ENCODE assay signal across 15 cellular contexts in genomic region chr15:60508442-60508841, GRCh38. TPM values are rescaled to one million over a fixed set of nuclear protein-coding genes. Genes with fewer than 3 reads are reported as not detected.
DNase-seq lines count a peak whose midpoint lies in the region; ATAC-seq and TF ChIP-seq lines count a peak whose summit lies in the region.
"Had no signal": no experiment of that assay in that cellular context is flagged by ENCODE, and none has a peak within 500 bp of the region (broad histone marks: within the 10 kb centered on the region; RNA-seq: fewer than 3 reads in every experiment).

No MANE protein-coding gene starts in this region.

- H3K4me2 ChIP-seq in KMS-11: peak overlapping the region; percentile 50
- H3K4me2 ChIP-seq: BLaER1 treated with 17β-estradiol and CSF1 and Interleukin-3, amounts not matched to agents 10 nM and 100 nM had no signal

- H3K4me3 ChIP-seq in KMS-11 (IDR thresholded peaks at IDR 0.05; ENCODE audit: insufficient read depth, low read depth, low read length): no peak overlapping the region
- H3K4me3 ChIP-seq: BLaER1 treated with 17β-estradiol and CSF1 and Interleukin-3, amounts not matched to agents 10 nM and 100 nM; left ventricle myocardium inferior; stomach had no signal

- H3K36me3 Mint-ChIP-seq in activated CD4-positive, alpha-beta T cell treated with anti-CD3 and anti-CD28 coated beads for 36 hours (ENCODE audit: low read depth): peaks cover 55% of the 10 kb centered on the region
- peaks cover 37% of the 10 kb centered on the region for H3K36me3 Mint-ChIP-seq in activated naive CD8-positive, alpha-beta T cell treated with anti-CD3 and anti-CD28 coated beads, Interleukin-2, amount 10 ng/mL, durations not matched to agents 7 days and 5 days
- H3K36me3 Mint-ChIP-seq in natural killer cell (peaks cover 43% of the 10 kb centered on the region), osteocyte (ENCODE audit: unreplicated experiment) (peaks cover 54% of the 10 kb centered on the region)
- H3K36me3 Mint-ChIP-seq: type B pancreatic cell had no signal

- DNase-seq in activated CD4-positive, alpha-beta T cell treated with anti-CD3 and anti-CD28 coated beads for 36 hours: no peak
- DNase-seq in activated CD4-positive, alpha-beta T cell treated with anti-CD3 and anti-CD28 coated beads, Interleukin-2, amount 50 U/mL, for 48 hours: no peak
- DNase-seq in activated naive CD8-positive, alpha-beta T cell treated with anti-CD3 and anti-CD28 coated beads, Interleukin-2, amount 10 ng/mL, durations not matched to agents 7 days and 5 days: no peak
- no peak for DNase-seq in natural killer cell
- DNase-seq in NCI-H526 (lab: John Stamatoyannopoulos, UW): no peak
- no peak for DNase-seq in T1000 (lab: John Stamatoyannopoulos, UW)
- DNase-seq in osteocyte (ENCODE audit: extremely low spot score, unreplicated experiment): no peak
- DNase-seq: left ventricle myocardium inferior, right cardiac atrium had no signal

- H3K4me3 Mint-ChIP-seq in activated CD4-positive, alpha-beta T cell treated with anti-CD3 and anti-CD28 coated beads for 36 hours: no peak overlapping the region
- no peak overlapping the region for H3K4me3 Mint-ChIP-seq in activated naive CD8-positive, alpha-beta T cell treated with anti-CD3 and anti-CD28 coated beads, Interleukin-2, amount 10 ng/mL, durations not matched to agents 7 days and 5 days
- no peak overlapping the region for H3K4me3 Mint-ChIP-seq in natural killer cell
- no peak overlapping the region for H3K4me3 Mint-ChIP-seq in osteocyte (ENCODE audit: unreplicated experiment)
- H3K4me3 Mint-ChIP-seq: dendritic cell treated with granulocyte-macrophage colony-stimulating factor and Interleukin-4, amounts not matched to agents 40 ng/mL and 50 ng/mL, for 4 days; type B pancreatic cell had no signal

- no peaks in the 10 kb centered on the region for H3K36me3 ChIP-seq in KMS-11 (ENCODE audit: insufficient read depth)
- H3K36me3 ChIP-seq: brain microvascular endothelial cell had no signal

- TF ChIP-seq CTCF in KMS-11 (conservative IDR thresholded peaks at IDR 0.05; ENCODE audit: low read depth, low read length) (no peak), natural killer cell (IDR thresholded peaks at IDR 0.05) (no peak), osteocyte (IDR thresholded peaks at IDR 0.05) (no peak)

- H3K79me2 ChIP-seq in KMS-11 (ENCODE audit: insufficient read depth, low read depth): 0 out of 2 replicates have a peak, but pooled peaks cover 5% of the 10 kb centered on the region

- H3K27ac Mint-ChIP-seq in activated CD4-positive, alpha-beta T cell treated with anti-CD3 and anti-CD28 coated beads for 36 hours: peak overlapping the region; percentile 34
- H3K27ac Mint-ChIP-seq in activated naive CD8-positive, alpha-beta T cell treated with anti-CD3 and anti-CD28 coated beads, Interleukin-2, amount 10 ng/mL, durations not matched to agents 7 days and 5 days: peak overlapping the region; percentile 78
- H3K27ac Mint-ChIP-seq in natural killer cell: peak overlapping the region; percentile 85 to 86
- no peak overlapping the region for H3K27ac Mint-ChIP-seq in osteocyte (ENCODE audit: unreplicated experiment)
- H3K27ac Mint-ChIP-seq: dendritic cell treated with granulocyte-macrophage colony-stimulating factor and Interleukin-4, amounts not matched to agents 40 ng/mL and 50 ng/mL, for 4 days; type B pancreatic cell had no signal

- intact Hi-C loops in activated CD4-positive, alpha-beta T cell treated with anti-CD3 and anti-CD28 coated beads for 36 hours (cut with DNase I, micrococcal nuclease): loop anchor here (1.0 to 10.0 kb wide), 14 partner anchors 12 to 1329 kb away; no protein-coding TSS in a partner anchor
- intact Hi-C loops in natural killer cell (cut with micrococcal nuclease): loop anchor here (1.0 kb wide), 1 partner anchor 409 kb away; no protein-coding TSS in a partner anchor

- H3K9ac ChIP-seq in KMS-11: no peak overlapping the region
- H3K9ac ChIP-seq: BLaER1 treated with 17β-estradiol and CSF1 and Interleukin-3, amounts not matched to agents 10 nM and 100 nM had no signal

- POLR2A ChIA-PET in activated CD4-positive, alpha-beta T cell treated with anti-CD3 and anti-CD28 coated beads for 36 hours (lab: Charles Lee): no interaction called here
- POLR2A ChIA-PET in activated naive CD8-positive, alpha-beta T cell treated with anti-CD3 and anti-CD28 coated beads, Interleukin-2, amount 10 ng/mL, durations not matched to agents 7 days and 5 days (lab: Charles Lee): interaction anchor here (1.0 to 1.2 kb wide), 4 partner anchors 11 to 82 kb away, joined by 3 to 6 read pairs (median 4); partner anchors contain the start of gene ICE2

- H4K20me1 ChIP-seq in KMS-11 (ENCODE audit: insufficient read depth): no peaks in the 10 kb centered on the region
- H4K20me1 ChIP-seq: BLaER1 treated with 17β-estradiol and CSF1 and Interleukin-3, amounts not matched to agents 10 nM and 100 nM had no signal

- peak overlapping the region; percentile 15; the same call in 1 of the 2 replicates for H3K27ac ChIP-seq in KMS-11
- H3K27ac ChIP-seq: BLaER1 treated with 17β-estradiol and CSF1 and Interleukin-3, amounts not matched to agents 10 nM and 100 nM; brain microvascular endothelial cell; left ventricle myocardium inferior had no signal

- H3K4me1 Mint-ChIP-seq in activated CD4-positive, alpha-beta T cell treated with anti-CD3 and anti-CD28 coated beads for 36 hours: peaks cover 53% of the 10 kb centered on the region
- H3K4me1 Mint-ChIP-seq in activated naive CD8-positive, alpha-beta T cell treated with anti-CD3 and anti-CD28 coated beads, Interleukin-2, amount 10 ng/mL, durations not matched to agents 7 days and 5 days: peaks cover 36% of the 10 kb centered on the region
- H3K4me1 Mint-ChIP-seq in natural killer cell (peaks cover 25 to 46% of the 10 kb centered on the region in 2 donors), osteocyte (ENCODE audit: unreplicated experiment) (peaks cover 7% of the 10 kb centered on the region)

- H3K27me3 Mint-ChIP-seq in activated CD4-positive, alpha-beta T cell treated with anti-CD3 and anti-CD28 coated beads for 36 hours: no peaks in the 10 kb centered on the region
- H3K27me3 Mint-ChIP-seq in activated naive CD8-positive, alpha-beta T cell treated with anti-CD3 and anti-CD28 coated beads, Interleukin-2, amount 10 ng/mL, durations not matched to agents 7 days and 5 days: no peaks in the 10 kb centered on the region
- no peaks in the 10 kb centered on the region for H3K27me3 Mint-ChIP-seq in natural killer cell (ENCODE audit: low read depth in 2 of 2)
- no peaks in the 10 kb centered on the region for H3K27me3 Mint-ChIP-seq in osteocyte (ENCODE audit: unreplicated experiment)
- H3K27me3 Mint-ChIP-seq: dendritic cell treated with granulocyte-macrophage colony-stimulating factor and Interleukin-4, amounts not matched to agents 40 ng/mL and 50 ng/mL, for 4 days; type B pancreatic cell had no signal

- H3K4me1 ChIP-seq in KMS-11 (ENCODE audit: low read depth, poor library complexity, severe bottlenecking): peaks cover 39% of the 10 kb centered on the region

- peak; percentile 63 for ATAC-seq in activated CD4-positive, alpha-beta T cell treated with anti-CD3 and anti-CD28 coated beads for 36 hours
- no peak for ATAC-seq in activated naive CD8-positive, alpha-beta T cell treated with anti-CD3 and anti-CD28 coated beads, Interleukin-2, amount 10 ng/mL, durations not matched to agents 7 days and 5 days (ENCODE audit: low read depth)
- ATAC-seq in natural killer cell: peak in 1 of 3 donors; percentile 35

- CTCF ChIA-PET in activated CD4-positive, alpha-beta T cell treated with anti-CD3 and anti-CD28 coated beads for 36 hours (lab: Charles Lee): interaction anchor here (0.5 to 5.1 kb wide), 28 partner anchors 11 to 1326 kb away, joined by 3 to 102 read pairs (median 4); partner anchors contain the start of gene ICE2

- no peaks in the 10 kb centered on the region for H3K27me3 ChIP-seq in KMS-11 (ENCODE audit: insufficient read depth, low read depth)
- H3K27me3 ChIP-seq: BLaER1 treated with 17β-estradiol and CSF1 and Interleukin-3, amounts not matched to agents 10 nM and 100 nM; brain microvascular endothelial cell; stomach had no signal

- H2AFZ ChIP-seq in KMS-11 (ENCODE audit: low read depth): no peak overlapping the region

- no peaks in the 10 kb centered on the region for H3K9me3 Mint-ChIP-seq in activated CD4-positive, alpha-beta T cell treated with anti-CD3 and anti-CD28 coated beads for 36 hours (ENCODE audit: low read depth)
- H3K9me3 Mint-ChIP-seq in activated naive CD8-positive, alpha-beta T cell treated with anti-CD3 and anti-CD28 coated beads, Interleukin-2, amount 10 ng/mL, durations not matched to agents 7 days and 5 days: no peaks in the 10 kb centered on the region
- H3K9me3 Mint-ChIP-seq in natural killer cell (no peaks in the 10 kb centered on the region), osteocyte (ENCODE audit: unreplicated experiment) (no peaks in the 10 kb centered on the region)
- H3K9me3 Mint-ChIP-seq: dendritic cell treated with granulocyte-macrophage colony-stimulating factor and Interleukin-4, amounts not matched to agents 40 ng/mL and 50 ng/mL, for 4 days; type B pancreatic cell had no signal

RNA-seq across cellular contexts. Expression of gene ICE2, which starts 29.5 kb away (rescaled TPM):
- 10 to 100 TPM; 72.8 to 81.6 TPM for total RNA-seq in activated CD4-positive, alpha-beta T cell treated with anti-CD3 and anti-CD28 coated beads for 36 hours
- total RNA-seq in activated naive CD8-positive, alpha-beta T cell treated with anti-CD3 and anti-CD28 coated beads, Interleukin-2, amount 10 ng/mL, durations not matched to agents 7 days and 5 days: 10 to 100 TPM; 65.1 to 81.4 TPM
- 10 to 100 TPM; 21.7 to 36.7 (median 32.9) TPM for total RNA-seq in natural killer cell
- 48.2 and 50.3 TPM in 2 replicates for total RNA-seq in osteocyte
